Comparison of ENCODE assay signal across 1 cellular context in the genomic region with DNA sequence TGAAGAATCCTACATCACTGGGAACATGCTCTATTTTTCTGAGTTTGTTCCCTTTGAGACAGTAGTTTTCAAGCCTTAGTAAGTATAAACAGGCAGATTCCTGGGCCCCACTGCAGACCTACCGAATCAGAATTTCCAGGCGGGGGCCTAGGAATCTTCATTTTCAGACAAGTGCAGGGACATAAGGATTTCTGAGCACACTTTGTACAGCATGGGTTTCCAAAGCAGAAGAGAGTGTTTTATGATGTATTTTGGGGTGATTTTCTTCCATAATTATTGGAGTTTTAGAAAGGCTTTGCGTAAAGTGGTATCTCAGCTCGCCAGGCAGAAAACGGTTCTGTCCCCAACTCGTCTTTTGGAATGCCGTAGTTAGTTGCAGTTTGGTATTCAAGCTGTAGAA.
TF ChIP-seq lines count a peak whose summit lies in the region.

No MANE protein-coding gene starts in this region.

TF ChIP-seq in K562, 482 proteins besides CTCF, POLR2A, EP300 and RAD21:
- TF ChIP-seq CBFA2T3 (IDR thresholded peaks at IDR 0.05) (peak; percentile 67), NCOR1 (IDR thresholded peaks at IDR 0.05) (peak; percentile 30; the same call in 1 of the 2 replicates)
